ENCODE assay signal across 8 cellular contexts in genomic region chr15:78873796-78874761, GRCh38. TPM values are rescaled to one million over a fixed set of nuclear protein-coding genes. Genes with fewer than 3 reads are reported as not detected.
DNase-seq lines count a peak whose midpoint lies in the region; ATAC-seq and TF ChIP-seq lines count a peak whose summit lies in the region.

No MANE protein-coding gene starts in this region.

- 1 to 3% (median 1%) methylated on average over 38 of the region's 38 CpGs for WGBS in heart left ventricle, 4 donors
- 2% methylated on average over 35 of the region's 38 CpGs for WGBS in mesenchymal stem cell

- TF ChIP-seq CTCF in heart left ventricle (IDR thresholded peaks at IDR 0.05): peak in 5 of 12 donors; percentile 0 to 10 (median 5)
- TF ChIP-seq CTCF in thoracic aorta (IDR thresholded peaks at IDR 0.05): no peak

- peak overlapping the region; percentile 36 for H2BK5ac ChIP-seq in mesenchymal stem cell (ENCODE audit: low read depth, low read length, poor library complexity, severe bottlenecking)

- H3K4me1 ChIP-seq in heart left ventricle: peaks cover 10 to 55% (median 46%) of the 10 kb centered on the region in 12 donors
- peaks cover 9% of the 10 kb centered on the region for H3K4me1 ChIP-seq in mesenchymal stem cell (ENCODE audit: control insufficient read depth, insufficient read depth, low read depth, low read length)
- H3K4me1 ChIP-seq in thoracic aorta (ENCODE audit: control insufficient read depth in 1 of 2, low read depth in 2 of 2): peaks cover 39 to 50% of the 10 kb centered on the region in 2 donors

- H3K4me2 ChIP-seq in mesenchymal stem cell (ENCODE audit: low read length, poor library complexity, severe bottlenecking): peak overlapping the region; percentile 89

- H3K4me3 ChIP-seq in heart left ventricle (peak overlapping the region; percentile 61 to 100 (median 95)), mesenchymal stem cell (ENCODE audit: insufficient read depth in 1 of 2, low read depth in 1 of 2, low read length in 2 of 2) (peak overlapping the region; percentile 81 to 98), thoracic aorta (peak overlapping the region; percentile 100)

- DNase-seq in heart left ventricle (peak in 1 of 5 donors; percentile 41), cardiac septum (ENCODE audit: low spot score) (no peak), SKM-1 treated with dmso at 0.1 percent for 144 hours (lab: John Stamatoyannopoulos, UW; ENCODE audit: unreplicated experiment) (peak; percentile 57), cerebellar cortex (ENCODE audit: low spot score) (peak; percentile 40), mesenchymal stem cell (peak; percentile 51), thoracic aorta (ENCODE audit: low spot score) (no peak)

- H2AFZ ChIP-seq in mesenchymal stem cell (ENCODE audit: low read depth, low read length): no peak overlapping the region

- peaks cover 2% of the 10 kb centered on the region for H3K79me1 ChIP-seq in mesenchymal stem cell (replicated peaks; ENCODE audit: low read length, poor library complexity, severe bottlenecking)

- ATAC-seq in heart left ventricle: no peak
- ATAC-seq in thoracic aorta (ENCODE audit: insufficient number of reproducible peaks, low FRiP score, low read depth): peak; percentile 3
- no peak for ATAC-seq in HG02610 (IDR thresholded peaks at IDR 0.05; ENCODE audit: unreplicated experiment)
- no peak for ATAC-seq in GM21390 (IDR thresholded peaks at IDR 0.05; ENCODE audit: unreplicated experiment)

- H3K4ac ChIP-seq in mesenchymal stem cell (ENCODE audit: low read depth in 1 of 2, low read length in 2 of 2): no peak overlapping the region

- H2AK5ac ChIP-seq in mesenchymal stem cell (ENCODE audit: low read length, severe bottlenecking): no peak overlapping the region

- H3K9me3 ChIP-seq in heart left ventricle (no peaks in the 10 kb centered on the region), mesenchymal stem cell (ENCODE audit: control insufficient read depth, low read length) (no peaks in the 10 kb centered on the region), thoracic aorta (no peaks in the 10 kb centered on the region)

- H3K36me3 ChIP-seq in heart left ventricle: peaks cover 0 to 10% (median 0%) of the 10 kb centered on the region in 9 donors
- H3K36me3 ChIP-seq in mesenchymal stem cell (ENCODE audit: control insufficient read depth in 1 of 2, insufficient read depth in 2 of 2, low read depth in 1 of 2, low read length in 2 of 2): no peaks in the 10 kb centered on the region
- H3K36me3 ChIP-seq in thoracic aorta: no peaks in the 10 kb centered on the region

- TF ChIP-seq POLR2A in heart left ventricle (IDR thresholded peaks at IDR 0.05): no peak

- H3K27me3 ChIP-seq in heart left ventricle: no peaks in the 10 kb centered on the region
- H3K27me3 ChIP-seq in mesenchymal stem cell (ENCODE audit: control insufficient read depth in 1 of 2, insufficient read depth in 1 of 2, low read length in 2 of 2): no peaks in the 10 kb centered on the region
- no peaks in the 10 kb centered on the region for H3K27me3 ChIP-seq in thoracic aorta (replicated peaks; ENCODE audit: insufficient read depth)

- H2BK15ac ChIP-seq in mesenchymal stem cell (ENCODE audit: low read depth, poor library complexity, severe bottlenecking): no peak overlapping the region

- H3K23ac ChIP-seq in mesenchymal stem cell (ENCODE audit: low read length in 2 of 2): no peak overlapping the region

- H3K9ac ChIP-seq in mesenchymal stem cell (ENCODE audit: low read length): peak overlapping the region; percentile 100

- no peak overlapping the region for H4K91ac ChIP-seq in mesenchymal stem cell (ENCODE audit: low read length)

- no peak overlapping the region for H3K14ac ChIP-seq in mesenchymal stem cell (ENCODE audit: low read length in 2 of 2)

- H3K27ac ChIP-seq in heart left ventricle: peak overlapping the region; percentile 96 to 100 (median 100)
- peak overlapping the region; percentile 94 for H3K27ac ChIP-seq in mesenchymal stem cell (ENCODE audit: low read length, poor library complexity, severe bottlenecking)
- H3K27ac ChIP-seq in thoracic aorta: peak overlapping the region; percentile 100

- no peak overlapping the region for H2BK12ac ChIP-seq in mesenchymal stem cell (ENCODE audit: low read length in 2 of 2)

- H4K8ac ChIP-seq in mesenchymal stem cell (ENCODE audit: low read length): no peak overlapping the region

- H3K18ac ChIP-seq in mesenchymal stem cell (ENCODE audit: low read depth in 1 of 2, low read length in 2 of 2): peak overlapping the region in 1 of 2 experiments; percentile 31

- no peak overlapping the region for H2BK120ac ChIP-seq in mesenchymal stem cell (ENCODE audit: low read depth, low read length)

- intact Hi-C loops in heart left ventricle (cut with DNase I) (loop anchor here in 5 of 10 donors (5.0 to 10.0 kb wide), 5 partner anchors 49 to 119 kb away; partner anchors contain the start of gene ADAMTS7 (in 3 of the 5)), cardiac septum (cut with DNase I) (loop anchor here (5.0 kb wide), 2 partner anchors 62 to 117 kb away; partner anchors contain the start of gene ADAMTS7)

RNA-seq across cellular contexts. Expression of gene MORF4L1, which starts 1.4 kb away (rescaled TPM):
- total RNA-seq in heart left ventricle (100 to 1,000 TPM; 260 to 384 (median 328) TPM), cardiac septum (335 TPM), thoracic aorta (100 to 1,000 TPM; 330 to 355 TPM)
- polyA plus RNA-seq in heart left ventricle: 100 to 1,000 TPM; 162 to 549 TPM
- 560 TPM for polyA plus RNA-seq in mesenchymal stem cell (2013, experiment 1 of 2)
- polyA plus RNA-seq in mesenchymal stem cell (2013, experiment 2 of 2): 524 TPM

Comparison
In these comparisons a context has a peak if more than half of its experiments do, and no peak if none do; other contexts are left out.
1. DNase-seq: peak in SKM-1 treated with dmso at 0.1 percent for 144 hours (single experiment), cerebellar cortex (single experiment) and mesenchymal stem cell (single experiment); none in cardiac septum (single experiment) and thoracic aorta (single experiment).
2. Peak in every context shown above with its lines, with median percentiles within 50 percentile points of each other: H3K27ac ChIP-seq and H3K4me3 ChIP-seq.